17 cellular contexts compared by ENCODE assay signal in the genomic region with DNA sequence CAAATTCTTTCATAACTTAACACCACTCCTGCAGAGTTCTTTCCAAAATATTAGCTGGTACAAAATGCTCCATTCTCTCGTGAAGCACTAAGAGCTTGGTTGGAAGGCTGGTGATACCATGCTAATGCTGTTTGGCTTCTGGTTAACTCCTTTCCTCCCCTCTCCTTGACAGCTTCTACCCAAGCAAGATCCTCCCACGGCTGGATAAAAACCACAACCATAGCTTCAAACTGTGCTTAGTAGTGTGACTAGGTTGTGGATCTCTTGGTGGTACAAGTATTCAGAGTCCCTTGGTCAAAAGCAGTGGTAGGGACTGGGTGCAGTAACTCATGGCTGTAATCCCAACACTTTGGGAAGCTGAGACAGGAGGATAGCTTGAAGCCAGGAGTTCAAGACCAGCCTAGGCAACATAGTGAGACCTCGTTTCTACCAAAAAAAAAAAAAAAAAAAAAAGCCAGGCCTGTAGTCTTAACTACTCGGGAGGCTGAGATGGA. TPM values are rescaled to one million over a fixed set of nuclear protein-coding genes. Genes with fewer than 3 reads are reported as not detected.
A peak's percentile ranks its signal among the peaks of the same experiment; 100 is the strongest.
DNase-seq lines count a peak whose midpoint lies in the region; ATAC-seq and TF ChIP-seq lines count a peak whose summit lies in the region.
"Had no signal": no experiment of that assay in that cellular context is flagged by ENCODE, and none has a peak within 500 bp of the region (broad histone marks: within the 10 kb centered on the region; RNA-seq: fewer than 3 reads in every experiment).

No MANE protein-coding gene starts in this region.

- DNase-seq in activated naive CD8-positive, alpha-beta T cell treated with anti-CD3 and anti-CD28 coated beads, Interleukin-2, amount 50 U/mL, for 24 hours = no peak
- DNase-seq in OCI-M1 (lab: John Stamatoyannopoulos, UW) (peak; percentile 16), endothelial cell (ENCODE audit: low spot score) (no peak), type B pancreatic cell (ENCODE audit: extremely low spot score, unreplicated experiment) (no peak), posterior cingulate gyrus (no peak), cerebellum (ENCODE audit: low spot score) (no peak), NCI-H1092 (lab: John Stamatoyannopoulos, UW) (no peak)
- DNase-seq: amygdala; central memory CD4-positive, alpha-beta T cell; effector memory CD8-positive, alpha-beta T cell; H9; head of caudate nucleus; NCI-H1436; NCI-H774; stimulated activated CD8-positive, alpha-beta memory T cell treated with anti-CD3 and anti-CD28 coated beads, Interleukin-4, amount 100 ng/mL, for 48 hours had no signal

- intact Hi-C loops in posterior cingulate gyrus (cut with DNase I) = loop anchor here (5.0 kb wide), 1 partner anchor 45 kb away; the partner anchor contains the start of genes FBXL8 and TRADD

- H3K27ac Mint-ChIP-seq in activated naive CD8-positive, alpha-beta T cell = no peak overlapping the region
- no peak overlapping the region for H3K27ac Mint-ChIP-seq in activated naive CD8-positive, alpha-beta T cell treated with anti-CD3 and anti-CD28 coated beads, Interleukin-2, amount 50 U/mL, for 24 hours
- peak overlapping the region; percentile 16 for H3K27ac Mint-ChIP-seq in endothelial cell (ENCODE audit: unreplicated experiment)
- H3K27ac Mint-ChIP-seq in type B pancreatic cell = peak overlapping the region; percentile 96

- no peak for ATAC-seq in activated naive CD8-positive, alpha-beta T cell treated with anti-CD3 and anti-CD28 coated beads, Interleukin-2, amount 50 U/mL, for 24 hours
- ATAC-seq: effector memory CD8-positive, alpha-beta T cell; SK-N-SH treated with all-trans-retinoic acid at 6 μM for 48 hours had no signal

- H3K4me3 Mint-ChIP-seq in activated naive CD8-positive, alpha-beta T cell = peak overlapping the region; percentile 30
- H3K4me3 Mint-ChIP-seq in activated naive CD8-positive, alpha-beta T cell treated with anti-CD3 and anti-CD28 coated beads, Interleukin-2, amount 50 U/mL, for 24 hours = no peak overlapping the region
- no peak overlapping the region for H3K4me3 Mint-ChIP-seq in endothelial cell (ENCODE audit: unreplicated experiment)
- no peak overlapping the region for H3K4me3 Mint-ChIP-seq in type B pancreatic cell

- TF ChIP-seq CTCF in endothelial cell (IDR thresholded peaks at IDR 0.05; ENCODE audit: unreplicated experiment) (no peak), type B pancreatic cell (conservative IDR thresholded peaks at IDR 0.05) (no peak)

- no peaks in the 10 kb centered on the region for H3K27me3 Mint-ChIP-seq in activated naive CD8-positive, alpha-beta T cell
- no peaks in the 10 kb centered on the region for H3K27me3 Mint-ChIP-seq in activated naive CD8-positive, alpha-beta T cell treated with anti-CD3 and anti-CD28 coated beads, Interleukin-2, amount 50 U/mL, for 24 hours
- H3K27me3 Mint-ChIP-seq in endothelial cell (ENCODE audit: unreplicated experiment) (peaks cover 14% of the 10 kb centered on the region), type B pancreatic cell (no peaks in the 10 kb centered on the region)
- H3K27me3 Mint-ChIP-seq: effector memory CD8-positive, alpha-beta T cell had no signal

- no peaks in the 10 kb centered on the region for H3K36me3 Mint-ChIP-seq in activated naive CD8-positive, alpha-beta T cell
- H3K36me3 Mint-ChIP-seq in activated naive CD8-positive, alpha-beta T cell treated with anti-CD3 and anti-CD28 coated beads, Interleukin-2, amount 50 U/mL, for 24 hours (ENCODE audit: low read depth) = peaks cover 2% of the 10 kb centered on the region
- H3K36me3 Mint-ChIP-seq in endothelial cell (ENCODE audit: low read depth, unreplicated experiment) (no peaks in the 10 kb centered on the region), type B pancreatic cell (peaks cover 6% of the 10 kb centered on the region)

- no peaks in the 10 kb centered on the region for H3K9me3 Mint-ChIP-seq in activated naive CD8-positive, alpha-beta T cell (ENCODE audit: low read depth)
- no peaks in the 10 kb centered on the region for H3K9me3 Mint-ChIP-seq in activated naive CD8-positive, alpha-beta T cell treated with anti-CD3 and anti-CD28 coated beads, Interleukin-2, amount 50 U/mL, for 24 hours
- H3K9me3 Mint-ChIP-seq in endothelial cell (ENCODE audit: unreplicated experiment) = no peaks in the 10 kb centered on the region
- no peaks in the 10 kb centered on the region for H3K9me3 Mint-ChIP-seq in type B pancreatic cell
- H3K9me3 Mint-ChIP-seq: effector memory CD8-positive, alpha-beta T cell; H9 had no signal

- H3K4me1 Mint-ChIP-seq in activated naive CD8-positive, alpha-beta T cell (ENCODE audit: low read depth) = peaks cover 45% of the 10 kb centered on the region
- peaks cover 32% of the 10 kb centered on the region for H3K4me1 Mint-ChIP-seq in activated naive CD8-positive, alpha-beta T cell treated with anti-CD3 and anti-CD28 coated beads, Interleukin-2, amount 50 U/mL, for 24 hours
- H3K4me1 Mint-ChIP-seq in endothelial cell (ENCODE audit: unreplicated experiment) = peaks cover 28% of the 10 kb centered on the region
- H3K4me1 Mint-ChIP-seq in type B pancreatic cell (ENCODE audit: unreplicated experiment) = peaks cover 19% of the 10 kb centered on the region

RNA-seq across cellular contexts. Expression of gene PHAF1, which starts 2.3 kb away (rescaled TPM):
- total RNA-seq in endothelial cell (ENCODE audit: unreplicated experiment) (17.7 TPM), type B pancreatic cell (ENCODE audit: low replicate concordance) (22.8 and 26.8 TPM in 2 replicates), cerebellum (20.7 TPM)

RNA-seq across cellular contexts. Expression of gene B3GNT9, which starts 38.8 kb away (rescaled TPM):
- 1.5 TPM for total RNA-seq in endothelial cell (ENCODE audit: unreplicated experiment)
- 9.7 and 11.0 TPM in 2 replicates for total RNA-seq in type B pancreatic cell (ENCODE audit: low replicate concordance)
- total RNA-seq in cerebellum = 1.7 TPM

RNA-seq across cellular contexts. Expression of gene TRADD, which starts 47.7 kb away (rescaled TPM):
- total RNA-seq in endothelial cell (ENCODE audit: unreplicated experiment) (3.7 TPM), type B pancreatic cell (ENCODE audit: low replicate concordance) (6.2 and 14.8 TPM in 2 replicates), cerebellum (1.5 TPM)

RNA-seq across cellular contexts. Expression of gene FBXL8, which starts 47.8 kb away (rescaled TPM):
- total RNA-seq in endothelial cell (ENCODE audit: unreplicated experiment) = 3.8 TPM
- 4.5 and 9.2 TPM in 2 replicates for total RNA-seq in type B pancreatic cell (ENCODE audit: low replicate concordance)
- 2.1 TPM for total RNA-seq in cerebellum

RNA-seq across cellular contexts. Expression of gene HSF4, which starts 52.5 kb away (rescaled TPM):
- total RNA-seq in endothelial cell (ENCODE audit: unreplicated experiment) (5.7 TPM), type B pancreatic cell (ENCODE audit: low replicate concordance) (10.4 and 11.1 TPM in 2 replicates), cerebellum (14.7 TPM)

Comparison
In these comparisons a context has a peak if more than half of its experiments do, and no peak if none do; other contexts are left out.
1. H3K27ac Mint-ChIP-seq: peak in endothelial cell (single experiment) and type B pancreatic cell (single experiment); none in activated naive CD8-positive, alpha-beta T cell (single experiment) and activated naive CD8-positive, alpha-beta T cell treated with anti-CD3 and anti-CD28 coated beads, Interleukin-2, amount 50 U/mL, for 24 hours (single experiment).